8 cellular contexts compared by ENCODE assay signal in genomic region chr12:120230974-120231315, GRCh38. TPM values are rescaled to one million over a fixed set of nuclear protein-coding genes. Genes with fewer than 3 reads are reported as not detected.
A peak's percentile ranks its signal among the peaks of the same experiment; 100 is the strongest.
DNase-seq lines count a peak whose midpoint lies in the region; ATAC-seq, FAIRE-seq and TF ChIP-seq lines count a peak whose summit lies in the region.

No MANE protein-coding gene starts in this region.

- peak overlapping the region; percentile 22 for H3K4ac ChIP-seq in H1 (replicated peaks; ENCODE audit: insufficient read length, low read depth, low read length)

- CTCF ChIA-PET in AG04449 (lab: Yijun Ruan, JAX), result interaction anchor here (1.0 to 17.9 kb wide), 7 partner anchors 10 to 69 kb away, joined by 4 to 1066 read pairs (median 175); partner anchors contain the start of genes PXN, RNU4-1, RNU4-2 and RPLP0
- CTCF ChIA-PET in Panc1 (lab: Charles Lee), result interaction anchor here (0.5 to 3.2 kb wide), 6 partner anchors 9 to 1995 kb away, joined by 3 to 15 read pairs (median 5); partner anchors contain the start of genes DIABLO, PXN and RNU4-2
- CTCF ChIA-PET in H1 (lab: Charles Lee; ENCODE audit: partially characterized antibody), result interaction anchor here (0.5 to 17.8 kb wide), 13 partner anchors 11 to 266 kb away, joined by 3 to 930 read pairs (median 6); partner anchors contain the start of genes PXN, RNU4-1, RNU4-2 and RPLP0

- H3K4me3 ChIP-seq in AG04449 (ENCODE audit: low read depth, low read length) (peak overlapping the region; percentile 37), Panc1 (ENCODE audit: low read depth in 2 of 2, low read length in 2 of 2) (0 out of 4 replicates have a peak overlapping the region, but pooled peaks of 1 of the 2 experiments have one; percentile 9), H1 (ENCODE audit: extremely low read depth in 1 of 4, insufficient read depth in 2 of 4, low read depth in 3 of 4, low read length in 4 of 4) (peak overlapping the region in 2 of 4 experiments; percentile 32 to 38; a peak in 5 of 8 replicates)

- WGBS in H1 (ENCODE audit: extremely low coverage in 1 of 2, insufficient coverage in 1 of 2, insufficient read length in 1 of 2, insufficient replicate concordance in 2 of 2, low coverage in 1 of 2, low lambda C conversion rate in 2 of 2, missing lambda C conversion rate in 1 of 2), 2 experiments, result 20% methylated on average over 6 of the region's 6 CpGs; no CpG with 5 or more reads in 1 of the 2 experiments

- H3K14ac ChIP-seq in H1 (ENCODE audit: insufficient read length), result no peak overlapping the region

- peak overlapping the region; percentile 7 for H2BK120ac ChIP-seq in H1 (replicated peaks; ENCODE audit: low read depth, low read length)

- peak overlapping the region; percentile 98 for H3K27ac Mint-ChIP-seq in nephron progenitor cell

- in situ Hi-C loops in Panc1 (cut with HindIII; ENCODE audit: low pct_unique_long_range_greater_than_20kb, low sequenced_read_pairs), result no loop called here

- no peak for TF ChIP-seq EP300 in H1 (IDR thresholded peaks at IDR 0.05; ENCODE audit: borderline replicate concordance in 1 of 2, low read depth in 2 of 2, low read length in 2 of 2)

- H3K4me3 Mint-ChIP-seq in nephron progenitor cell, result peak overlapping the region; percentile 63

- H3K4me1 Mint-ChIP-seq in nephron progenitor cell, result peaks cover 99% of the 10 kb centered on the region

- TF ChIP-seq CTCF in AG04449 (IDR thresholded peaks at IDR 0.05; ENCODE audit: insufficient read depth, low read length, missing control alignments), result no peak
- TF ChIP-seq CTCF in Panc1 (IDR thresholded peaks at IDR 0.05), result no peak
- no peak for TF ChIP-seq CTCF in H1 (IDR thresholded peaks at IDR 0.05; ENCODE audit: control extremely low read depth in 1 of 3, insufficient read depth in 1 of 3, low read depth in 1 of 3, low read length in 3 of 3)
- TF ChIP-seq CTCF in nephron progenitor cell (IDR thresholded peaks at IDR 0.05), result no peak

- H3K79me2 ChIP-seq in H1 (ENCODE audit: control insufficient read depth in 1 of 2, insufficient read depth in 2 of 2, low read length in 2 of 2), result peaks cover 0 to 59% of the 10 kb centered on the region in 2 experiments; a peak in 2 of 4 replicates

- POLR2A ChIA-PET in AG04449 (lab: Yijun Ruan, JAX) (interaction anchor here (0.6 to 8.8 kb wide), 9 partner anchors 11 to 60 kb away, joined by 3 to 249 read pairs (median 14); partner anchors contain the start of genes PXN, RNU4-1, RNU4-2 and RPLP0), Panc1 (lab: Charles Lee) (interaction anchor here (0.6 to 2.7 kb wide), 7 partner anchors 9 to 67 kb away, joined by 3 to 28 read pairs (median 5); partner anchors contain the start of genes PXN, RNU4-2 and RPLP0), H1 (lab: Charles Lee; ENCODE audit: partially characterized antibody) (interaction anchor here (0.5 to 88.3 kb wide), 14 partner anchors 12 to 829 kb away, joined by 3 to 4270 read pairs (median 4); partner anchors contain the start of genes GCN1, MSI1, PXN and RAB35)

- H3K4me1 ChIP-seq in Panc1 (ENCODE audit: control insufficient read depth, insufficient read depth, low read length) (peaks cover 99% of the 10 kb centered on the region), H1 (replicated peaks in 1 of 4; ENCODE audit: control insufficient read depth in 3 of 4, insufficient read depth in 4 of 4, low read length in 3 of 4) (peaks cover 44 to 81% (median 53%) of the 10 kb centered on the region in 4 experiments)

- H3K27me3 ChIP-seq in Panc1 (ENCODE audit: control insufficient read depth, insufficient read depth, low read length) (no peaks in the 10 kb centered on the region), H1 (replicated peaks in 1 of 4; ENCODE audit: control insufficient read depth in 3 of 4, extremely low read depth in 1 of 4, insufficient read depth in 3 of 4, low read length in 3 of 4) (no peaks in the 10 kb centered on the region)

- H3K23ac ChIP-seq in H1 (ENCODE audit: insufficient read length), result no peak overlapping the region

- no peak for FAIRE-seq in H1 (lab: Jason Lieb, UNC)

- peak overlapping the region; percentile 46 to 56 for H3K4me2 ChIP-seq in H1 (ENCODE audit: insufficient read depth in 1 of 2, low read depth in 2 of 2, low read length in 2 of 2)

- H3K9me3 ChIP-seq in Panc1 (ENCODE audit: control insufficient read depth, insufficient read depth, low read depth, low read length), result no peaks in the 10 kb centered on the region
- H3K9me3 ChIP-seq in H1 (ENCODE audit: insufficient read depth in 2 of 2, low read depth in 1 of 2, low read length in 1 of 2), result no peaks in the 10 kb centered on the region

- peaks cover 7% of the 10 kb centered on the region; the same call in 1 of the 2 replicates for H3K79me1 ChIP-seq in H1 (ENCODE audit: low read depth, low read length)

- BruUV-seq in Panc1 (replicated peaks; lab: Mats Ljungman, UMichigan), result TSS peak; percentile 72

- ATAC-seq in Panc1 (no peak), HG03025 (IDR thresholded peaks at IDR 0.05; ENCODE audit: low FRiP score, unreplicated experiment) (no peak), HG03378 (IDR thresholded peaks at IDR 0.05; ENCODE audit: unreplicated experiment) (no peak)

- TF ChIP-seq POLR2A in H1 (IDR thresholded peaks at IDR 0.05; ENCODE audit: control extremely low read depth in 1 of 2, low read depth in 2 of 2, low read length in 2 of 2), result no peak

- H2BK5ac ChIP-seq in H1 (ENCODE audit: low read depth, low read length), result peak overlapping the region; percentile 100

- H2AK5ac ChIP-seq in H1 (ENCODE audit: low read depth, low read length), result peak overlapping the region; percentile 85; the same call in 1 of the 2 replicates

- H4K91ac ChIP-seq in H1 (replicated peaks; ENCODE audit: insufficient read length, low read length), result peak overlapping the region; percentile 45

- peak overlapping the region; percentile 8 for H4K5ac ChIP-seq in H1 (ENCODE audit: insufficient read length, low read depth, low read length)

- no peak overlapping the region; the same call in 1 of the 2 replicates for H4K8ac ChIP-seq in H1 (ENCODE audit: extremely low read depth, insufficient read depth, low read length)

- intact Hi-C loops in Panc1 (cut with micrococcal nuclease; ENCODE audit: unreplicated experiment), result no loop called here

- no peak for TF ChIP-seq RAD21 in H1 (IDR thresholded peaks at IDR 0.05 in 1 of 2, conservative IDR thresholded peaks at IDR 0.05 in 1 of 2; ENCODE audit: low read depth in 2 of 2, low read length in 2 of 2)

- no peaks in the 10 kb centered on the region for H3K9me3 Mint-ChIP-seq in nephron progenitor cell

- no peaks in the 10 kb centered on the region; the same call in 1 of the 2 replicates for H3K23me2 ChIP-seq in H1 (ENCODE audit: low read depth, low read length)

- no peaks in the 10 kb centered on the region for H3K27me3 Mint-ChIP-seq in nephron progenitor cell (ENCODE audit: low read depth, poor library complexity)

- H2AFZ ChIP-seq in H1 (ENCODE audit: low read length), result no peak overlapping the region

- peaks cover 2 to 7% of the 10 kb centered on the region in 2 experiments for H4K20me1 ChIP-seq in H1 (replicated peaks in 1 of 2; ENCODE audit: control insufficient read depth in 1 of 2, insufficient read depth in 2 of 2, low read length in 2 of 2)

- no peak for DNase-seq in AG04449 (ENCODE audit: low read depth, low spot score)
- no peak for DNase-seq in Panc1 (ENCODE audit: low read depth, low spot score)
- no peak for DNase-seq in H1 (ENCODE audit: low read depth in 1 of 2, low spot score in 2 of 2)
- DNase-seq in nephron progenitor cell, result no peak
- no peak for DNase-seq in middle frontal gyrus (ENCODE audit: extremely low spot score, low spot score)
- no peak for DNase-seq in NCI-H146 (lab: John Stamatoyannopoulos, UW)

- peak overlapping the region in 3 of 4 experiments; percentile 35 to 75 (median 43); a peak in 6 of 7 replicates for H3K9ac ChIP-seq in H1 (replicated peaks in 1 of 4; ENCODE audit: extremely low read depth in 1 of 4, low read depth in 3 of 4, low read length in 3 of 4)

- H3K56ac ChIP-seq in H1 (replicated peaks; ENCODE audit: insufficient read length, low read depth, low read length), result peak overlapping the region; percentile 18

- H2BK15ac ChIP-seq in H1 (ENCODE audit: low read length), result 0 out of 2 replicates have a peak overlapping the region, but pooled peaks have one; percentile 22

- H3K36me3 Mint-ChIP-seq in nephron progenitor cell (ENCODE audit: low read depth), result no peaks in the 10 kb centered on the region

- H3K18ac ChIP-seq in H1 (ENCODE audit: extremely low read depth, low read length), result peak overlapping the region; percentile 98

- peak overlapping the region; percentile 100 for H3K27ac ChIP-seq in Panc1 (ENCODE audit: low read length)
- H3K27ac ChIP-seq in H1 (ENCODE audit: low read depth, low read length), result peak overlapping the region; percentile 74; the same call in 1 of the 2 replicates

- peak overlapping the region; percentile 96 for H2BK20ac ChIP-seq in H1 (ENCODE audit: low read length)

- H2BK12ac ChIP-seq in H1 (ENCODE audit: low read depth, low read length), result peak overlapping the region; percentile 100

- H3K36me3 ChIP-seq in Panc1 (ENCODE audit: control insufficient read depth, insufficient read depth, low read length) (peaks cover 5% of the 10 kb centered on the region), H1 (ENCODE audit: control insufficient read depth in 2 of 4, insufficient read depth in 4 of 4, low read length in 3 of 4) (peaks cover 0 to 5% (median 2%) of the 10 kb centered on the region in 4 experiments; a peak in 1 of 8 replicates)

RNA-seq across cellular contexts. Expression of gene RPLP0, which starts 30.0 kb away (rescaled TPM):
- 2,628 TPM for total RNA-seq in Panc1 (2021; ENCODE audit: unreplicated experiment)
- 4,062 TPM for polyA plus RNA-seq in Panc1 (2012; ENCODE audit: insufficient read length)
- total RNA-seq in H1 (2021; fragmentation: NEBNext Ultra II Directional; extraction: Animal tissue kit (Norgen Biotek cat#: 25700)), result 2,987 and 3,029 TPM in 2 replicates
- 8,838 and 10,765 TPM in 2 replicates for polyA plus RNA-seq in H1 (2011; rRNA removed)
- polyA plus RNA-seq in H1 (2011; cell fraction: cytosol; rRNA removed), result 10,357 TPM
- polyA plus RNA-seq in H1 (2011; cell fraction: nucleus; rRNA removed), result 6,829 TPM
- polyA plus RNA-seq in H1 (2012, experiment 1 of 2), result 4,444 to 5,241 TPM (median 4,665 TPM) in 4 replicates
- polyA plus RNA-seq in H1 (2012, experiment 2 of 2), result 7,158 TPM
- polyA plus RNA-seq in H1 (2013, experiment 1 of 2), result 4,021 TPM
- 3,982 TPM for polyA plus RNA-seq in H1 (2013, experiment 2 of 2)
- polyA minus RNA-seq in H1 (2011; rRNA and poly(A)+ RNA removed), result 5,851 and 5,958 TPM in 2 replicates
- polyA minus RNA-seq in H1 (2011; cell fraction: cytosol; rRNA and poly(A)+ RNA removed), result 2,113 TPM
- polyA minus RNA-seq in H1 (2011; cell fraction: nucleus; rRNA and poly(A)+ RNA removed), result 1,976 TPM

RNA-seq across cellular contexts. Expression of gene PXN, which starts 34.6 kb away (rescaled TPM):
- total RNA-seq in Panc1 (2021; ENCODE audit: unreplicated experiment), result 484 TPM
- polyA plus RNA-seq in Panc1 (2012; ENCODE audit: insufficient read length), result 478 TPM
- total RNA-seq in H1 (2021; fragmentation: NEBNext Ultra II Directional; extraction: Animal tissue kit (Norgen Biotek cat#: 25700)), result 105 and 109 TPM in 2 replicates
- polyA plus RNA-seq in H1 (2011; rRNA removed), result 51.0 and 89.2 TPM in 2 replicates
- polyA plus RNA-seq in H1 (2011; cell fraction: cytosol; rRNA removed), result 29.0 TPM
- polyA plus RNA-seq in H1 (2011; cell fraction: nucleus; rRNA removed), result 80.4 TPM
- 58.2 to 73.1 TPM (median 70.3 TPM) in 4 replicates for polyA plus RNA-seq in H1 (2012, experiment 1 of 2)
- 83.1 TPM for polyA plus RNA-seq in H1 (2012, experiment 2 of 2)
- 88.7 TPM for polyA plus RNA-seq in H1 (2013, experiment 1 of 2)
- polyA plus RNA-seq in H1 (2013, experiment 2 of 2), result 91.0 TPM
- 45.0 and 62.0 TPM in 2 replicates for polyA minus RNA-seq in H1 (2011; rRNA and poly(A)+ RNA removed)
- 30.5 TPM for polyA minus RNA-seq in H1 (2011; cell fraction: cytosol; rRNA and poly(A)+ RNA removed)
- polyA minus RNA-seq in H1 (2011; cell fraction: nucleus; rRNA and poly(A)+ RNA removed), result 33.2 TPM

RNA-seq across cellular contexts. Expression of gene GCN1, which starts 36.4 kb away (rescaled TPM):
- 175 TPM for total RNA-seq in Panc1 (2021; ENCODE audit: unreplicated experiment)
- polyA plus RNA-seq in Panc1 (2012; ENCODE audit: insufficient read length), result 125 TPM
- 133 and 137 TPM in 2 replicates for total RNA-seq in H1 (2021; fragmentation: NEBNext Ultra II Directional; extraction: Animal tissue kit (Norgen Biotek cat#: 25700))
- polyA plus RNA-seq in H1 (2011; rRNA removed), result 61.4 and 73.1 TPM in 2 replicates
- 61.1 TPM for polyA plus RNA-seq in H1 (2011; cell fraction: cytosol; rRNA removed)
- 294 TPM for polyA plus RNA-seq in H1 (2011; cell fraction: nucleus; rRNA removed)
- polyA plus RNA-seq in H1 (2012, experiment 1 of 2), result 92.9 to 139 TPM (median 109 TPM) in 4 replicates
- polyA plus RNA-seq in H1 (2012, experiment 2 of 2), result 58.3 TPM
- 57.1 TPM for polyA plus RNA-seq in H1 (2013, experiment 1 of 2)
- polyA plus RNA-seq in H1 (2013, experiment 2 of 2), result 47.1 TPM
- 266 and 267 TPM in 2 replicates for polyA minus RNA-seq in H1 (2011; rRNA and poly(A)+ RNA removed)
- polyA minus RNA-seq in H1 (2011; cell fraction: cytosol; rRNA and poly(A)+ RNA removed), result 106 TPM
- 194 TPM for polyA minus RNA-seq in H1 (2011; cell fraction: nucleus; rRNA and poly(A)+ RNA removed)
